2 cellular contexts compared by ENCODE assay signal in the genomic region with DNA sequence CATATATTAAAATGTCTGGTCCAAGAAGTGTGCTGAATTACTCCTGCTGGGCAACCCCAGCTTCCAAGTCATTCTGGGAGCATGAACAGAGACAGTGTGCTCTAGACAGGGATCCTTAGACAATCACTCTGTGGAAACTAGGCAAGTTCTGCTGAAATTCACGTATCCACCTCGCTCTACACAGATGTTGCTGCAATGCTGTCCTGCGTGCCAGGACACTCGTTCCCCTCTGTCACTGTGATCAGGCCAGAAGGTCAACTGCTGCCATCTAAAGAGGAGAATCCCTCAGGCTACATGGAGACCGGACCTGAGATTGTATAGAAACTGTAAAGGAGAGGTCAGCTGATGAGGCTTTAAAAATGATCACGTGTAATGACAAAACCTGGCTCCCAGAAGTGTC.
TF ChIP-seq lines count a peak whose summit lies in the region.

No MANE protein-coding gene starts in this region.

TF ChIP-seq in IMR-90, 13 proteins besides CTCF, POLR2A, EP300 and RAD21:
- no peak for TF ChIP-seq FOS (IDR thresholded peaks at IDR 0.05; ENCODE audit: low read depth, low read length)
- TF ChIP-seq, protein P1, sequence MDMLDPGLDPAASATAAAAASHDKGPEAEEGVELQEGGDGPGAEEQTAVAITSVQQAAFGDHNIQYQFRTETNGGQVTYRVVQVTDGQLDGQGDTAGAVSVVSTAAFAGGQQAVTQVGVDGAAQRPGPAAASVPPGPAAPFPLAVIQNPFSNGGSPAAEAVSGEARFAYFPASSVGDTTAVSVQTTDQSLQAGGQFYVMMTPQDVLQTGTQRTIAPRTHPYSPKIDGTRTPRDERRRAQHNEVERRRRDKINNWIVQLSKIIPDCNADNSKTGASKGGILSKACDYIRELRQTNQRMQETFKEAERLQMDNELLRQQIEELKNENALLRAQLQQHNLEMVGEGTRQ (IDR thresholded peaks at IDR 0.05; ENCODE audit: low read depth, low read length) = no peak
- no peak for TF ChIP-seq MAFK (IDR thresholded peaks at IDR 0.05; ENCODE audit: low read depth, low read length)
- TF ChIP-seq SMC3 (IDR thresholded peaks at IDR 0.05; ENCODE audit: low read depth, low read length) = no peak
- no peak for TF ChIP-seq MAZ (IDR thresholded peaks at IDR 0.05; ENCODE audit: borderline replicate concordance, low read depth, low read length)
- no peak for TF ChIP-seq CEBPB (IDR thresholded peaks at IDR 0.05; ENCODE audit: low read depth, low read length)
- no peak for TF ChIP-seq NFE2L2 (IDR thresholded peaks at IDR 0.05; ENCODE audit: low read depth, low read length)
- TF ChIP-seq CHD1 (IDR thresholded peaks at IDR 0.05; ENCODE audit: low read depth, low read length) = no peak
- TF ChIP-seq, protein P2, sequence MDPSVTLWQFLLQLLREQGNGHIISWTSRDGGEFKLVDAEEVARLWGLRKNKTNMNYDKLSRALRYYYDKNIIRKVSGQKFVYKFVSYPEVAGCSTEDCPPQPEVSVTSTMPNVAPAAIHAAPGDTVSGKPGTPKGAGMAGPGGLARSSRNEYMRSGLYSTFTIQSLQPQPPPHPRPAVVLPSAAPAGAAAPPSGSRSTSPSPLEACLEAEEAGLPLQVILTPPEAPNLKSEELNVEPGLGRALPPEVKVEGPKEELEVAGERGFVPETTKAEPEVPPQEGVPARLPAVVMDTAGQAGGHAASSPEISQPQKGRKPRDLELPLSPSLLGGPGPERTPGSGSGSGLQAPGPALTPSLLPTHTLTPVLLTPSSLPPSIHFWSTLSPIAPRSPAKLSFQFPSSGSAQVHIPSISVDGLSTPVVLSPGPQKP (IDR thresholded peaks at IDR 0.05; ENCODE audit: borderline replicate concordance, low read depth, low read length) = no peak
- no peak for TF ChIP-seq RFX5 (IDR thresholded peaks at IDR 0.05; ENCODE audit: low read depth, low read length)
- TF ChIP-seq BHLHE40 (IDR thresholded peaks at IDR 0.05; ENCODE audit: low read depth, low read length) = no peak
- no peak for TF ChIP-seq RCOR1 (IDR thresholded peaks at IDR 0.05; ENCODE audit: insufficient replicate concordance, low read length)
- no peak for TF ChIP-seq MXI1 (IDR thresholded peaks at IDR 0.05; ENCODE audit: borderline replicate concordance, low read depth, low read length)

TF ChIP-seq in WTC11, 78 proteins besides CTCF, POLR2A, EP300 and RAD21:
- TF ChIP-seq ZNF138 (CRISPR knock-in tag; conservative IDR thresholded peaks at IDR 0.05) (no peak), SOX15 (CRISPR knock-in tag; IDR thresholded peaks at IDR 0.05) (no peak), TEAD4 (CRISPR knock-in tag; IDR thresholded peaks at IDR 0.05) (no peak), CBFB (CRISPR knock-in tag; IDR thresholded peaks at IDR 0.05; ENCODE audit: low read depth) (no peak), JAZF1 (CRISPR knock-in tag; IDR thresholded peaks at IDR 0.05) (no peak), ZNF121 (CRISPR knock-in tag; IDR thresholded peaks at IDR 0.05) (no peak), NR3C1 (CRISPR knock-in tag; conservative IDR thresholded peaks at IDR 0.05; ENCODE audit: low read depth) (no peak), ZNF671 (CRISPR knock-in tag; IDR thresholded peaks at IDR 0.05) (no peak)
- TF ChIP-seq, protein P3, sequence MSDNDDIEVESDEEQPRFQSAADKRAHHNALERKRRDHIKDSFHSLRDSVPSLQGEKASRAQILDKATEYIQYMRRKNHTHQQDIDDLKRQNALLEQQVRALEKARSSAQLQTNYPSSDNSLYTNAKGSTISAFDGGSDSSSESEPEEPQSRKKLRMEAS (CRISPR knock-in tag; IDR thresholded peaks at IDR 0.05) = no peak
- TF ChIP-seq, protein P4, sequence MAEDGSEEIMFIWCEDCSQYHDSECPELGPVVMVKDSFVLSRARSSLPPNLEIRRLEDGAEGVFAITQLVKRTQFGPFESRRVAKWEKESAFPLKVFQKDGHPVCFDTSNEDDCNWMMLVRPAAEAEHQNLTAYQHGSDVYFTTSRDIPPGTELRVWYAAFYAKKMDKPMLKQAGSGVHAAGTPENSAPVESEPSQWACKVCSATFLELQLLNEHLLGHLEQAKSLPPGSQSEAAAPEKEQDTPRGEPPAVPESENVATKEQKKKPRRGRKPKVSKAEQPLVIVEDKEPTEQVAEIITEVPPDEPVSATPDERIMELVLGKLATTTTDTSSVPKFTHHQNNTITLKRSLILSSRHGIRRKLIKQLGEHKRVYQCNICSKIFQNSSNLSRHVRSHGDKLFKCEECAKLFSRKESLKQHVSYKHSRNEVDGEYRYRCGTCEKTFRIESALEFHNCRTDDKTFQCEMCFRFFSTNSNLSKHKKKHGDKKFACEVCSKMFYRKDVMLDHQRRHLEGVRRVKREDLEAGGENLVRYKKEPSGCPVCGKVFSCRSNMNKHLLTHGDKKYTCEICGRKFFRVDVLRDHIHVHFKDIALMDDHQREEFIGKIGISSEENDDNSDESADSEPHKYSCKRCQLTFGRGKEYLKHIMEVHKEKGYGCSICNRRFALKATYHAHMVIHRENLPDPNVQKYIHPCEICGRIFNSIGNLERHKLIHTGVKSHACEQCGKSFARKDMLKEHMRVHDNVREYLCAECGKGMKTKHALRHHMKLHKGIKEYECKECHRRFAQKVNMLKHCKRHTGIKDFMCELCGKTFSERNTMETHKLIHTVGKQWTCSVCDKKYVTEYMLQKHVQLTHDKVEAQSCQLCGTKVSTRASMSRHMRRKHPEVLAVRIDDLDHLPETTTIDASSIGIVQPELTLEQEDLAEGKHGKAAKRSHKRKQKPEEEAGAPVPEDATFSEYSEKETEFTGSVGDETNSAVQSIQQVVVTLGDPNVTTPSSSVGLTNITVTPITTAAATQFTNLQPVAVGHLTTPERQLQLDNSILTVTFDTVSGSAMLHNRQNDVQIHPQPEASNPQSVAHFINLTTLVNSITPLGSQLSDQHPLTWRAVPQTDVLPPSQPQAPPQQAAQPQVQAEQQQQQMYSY (CRISPR knock-in tag; IDR thresholded peaks at IDR 0.05) = no peak
- TF ChIP-seq, protein P5, sequence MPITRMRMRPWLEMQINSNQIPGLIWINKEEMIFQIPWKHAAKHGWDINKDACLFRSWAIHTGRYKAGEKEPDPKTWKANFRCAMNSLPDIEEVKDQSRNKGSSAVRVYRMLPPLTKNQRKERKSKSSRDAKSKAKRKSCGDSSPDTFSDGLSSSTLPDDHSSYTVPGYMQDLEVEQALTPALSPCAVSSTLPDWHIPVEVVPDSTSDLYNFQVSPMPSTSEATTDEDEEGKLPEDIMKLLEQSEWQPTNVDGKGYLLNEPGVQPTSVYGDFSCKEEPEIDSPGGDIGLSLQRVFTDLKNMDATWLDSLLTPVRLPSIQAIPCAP (CRISPR knock-in tag; IDR thresholded peaks at IDR 0.05) = no peak
- TF ChIP-seq, protein P6, sequence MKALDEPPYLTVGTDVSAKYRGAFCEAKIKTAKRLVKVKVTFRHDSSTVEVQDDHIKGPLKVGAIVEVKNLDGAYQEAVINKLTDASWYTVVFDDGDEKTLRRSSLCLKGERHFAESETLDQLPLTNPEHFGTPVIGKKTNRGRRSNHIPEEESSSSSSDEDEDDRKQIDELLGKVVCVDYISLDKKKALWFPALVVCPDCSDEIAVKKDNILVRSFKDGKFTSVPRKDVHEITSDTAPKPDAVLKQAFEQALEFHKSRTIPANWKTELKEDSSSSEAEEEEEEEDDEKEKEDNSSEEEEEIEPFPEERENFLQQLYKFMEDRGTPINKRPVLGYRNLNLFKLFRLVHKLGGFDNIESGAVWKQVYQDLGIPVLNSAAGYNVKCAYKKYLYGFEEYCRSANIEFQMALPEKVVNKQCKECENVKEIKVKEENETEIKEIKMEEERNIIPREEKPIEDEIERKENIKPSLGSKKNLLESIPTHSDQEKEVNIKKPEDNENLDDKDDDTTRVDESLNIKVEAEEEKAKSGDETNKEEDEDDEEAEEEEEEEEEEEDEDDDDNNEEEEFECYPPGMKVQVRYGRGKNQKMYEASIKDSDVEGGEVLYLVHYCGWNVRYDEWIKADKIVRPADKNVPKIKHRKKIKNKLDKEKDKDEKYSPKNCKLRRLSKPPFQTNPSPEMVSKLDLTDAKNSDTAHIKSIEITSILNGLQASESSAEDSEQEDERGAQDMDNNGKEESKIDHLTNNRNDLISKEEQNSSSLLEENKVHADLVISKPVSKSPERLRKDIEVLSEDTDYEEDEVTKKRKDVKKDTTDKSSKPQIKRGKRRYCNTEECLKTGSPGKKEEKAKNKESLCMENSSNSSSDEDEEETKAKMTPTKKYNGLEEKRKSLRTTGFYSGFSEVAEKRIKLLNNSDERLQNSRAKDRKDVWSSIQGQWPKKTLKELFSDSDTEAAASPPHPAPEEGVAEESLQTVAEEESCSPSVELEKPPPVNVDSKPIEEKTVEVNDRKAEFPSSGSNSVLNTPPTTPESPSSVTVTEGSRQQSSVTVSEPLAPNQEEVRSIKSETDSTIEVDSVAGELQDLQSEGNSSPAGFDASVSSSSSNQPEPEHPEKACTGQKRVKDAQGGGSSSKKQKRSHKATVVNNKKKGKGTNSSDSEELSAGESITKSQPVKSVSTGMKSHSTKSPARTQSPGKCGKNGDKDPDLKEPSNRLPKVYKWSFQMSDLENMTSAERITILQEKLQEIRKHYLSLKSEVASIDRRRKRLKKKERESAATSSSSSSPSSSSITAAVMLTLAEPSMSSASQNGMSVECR (CRISPR knock-in tag; IDR thresholded peaks at IDR 0.05; ENCODE audit: borderline replicate concordance) = no peak
- TF ChIP-seq, protein P7, sequence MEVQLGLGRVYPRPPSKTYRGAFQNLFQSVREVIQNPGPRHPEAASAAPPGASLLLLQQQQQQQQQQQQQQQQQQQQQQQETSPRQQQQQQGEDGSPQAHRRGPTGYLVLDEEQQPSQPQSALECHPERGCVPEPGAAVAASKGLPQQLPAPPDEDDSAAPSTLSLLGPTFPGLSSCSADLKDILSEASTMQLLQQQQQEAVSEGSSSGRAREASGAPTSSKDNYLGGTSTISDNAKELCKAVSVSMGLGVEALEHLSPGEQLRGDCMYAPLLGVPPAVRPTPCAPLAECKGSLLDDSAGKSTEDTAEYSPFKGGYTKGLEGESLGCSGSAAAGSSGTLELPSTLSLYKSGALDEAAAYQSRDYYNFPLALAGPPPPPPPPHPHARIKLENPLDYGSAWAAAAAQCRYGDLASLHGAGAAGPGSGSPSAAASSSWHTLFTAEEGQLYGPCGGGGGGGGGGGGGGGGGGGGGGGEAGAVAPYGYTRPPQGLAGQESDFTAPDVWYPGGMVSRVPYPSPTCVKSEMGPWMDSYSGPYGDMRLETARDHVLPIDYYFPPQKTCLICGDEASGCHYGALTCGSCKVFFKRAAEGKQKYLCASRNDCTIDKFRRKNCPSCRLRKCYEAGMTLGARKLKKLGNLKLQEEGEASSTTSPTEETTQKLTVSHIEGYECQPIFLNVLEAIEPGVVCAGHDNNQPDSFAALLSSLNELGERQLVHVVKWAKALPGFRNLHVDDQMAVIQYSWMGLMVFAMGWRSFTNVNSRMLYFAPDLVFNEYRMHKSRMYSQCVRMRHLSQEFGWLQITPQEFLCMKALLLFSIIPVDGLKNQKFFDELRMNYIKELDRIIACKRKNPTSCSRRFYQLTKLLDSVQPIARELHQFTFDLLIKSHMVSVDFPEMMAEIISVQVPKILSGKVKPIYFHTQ (CRISPR knock-in tag; IDR thresholded peaks at IDR 0.05) = no peak
- TF ChIP-seq, protein P8, sequence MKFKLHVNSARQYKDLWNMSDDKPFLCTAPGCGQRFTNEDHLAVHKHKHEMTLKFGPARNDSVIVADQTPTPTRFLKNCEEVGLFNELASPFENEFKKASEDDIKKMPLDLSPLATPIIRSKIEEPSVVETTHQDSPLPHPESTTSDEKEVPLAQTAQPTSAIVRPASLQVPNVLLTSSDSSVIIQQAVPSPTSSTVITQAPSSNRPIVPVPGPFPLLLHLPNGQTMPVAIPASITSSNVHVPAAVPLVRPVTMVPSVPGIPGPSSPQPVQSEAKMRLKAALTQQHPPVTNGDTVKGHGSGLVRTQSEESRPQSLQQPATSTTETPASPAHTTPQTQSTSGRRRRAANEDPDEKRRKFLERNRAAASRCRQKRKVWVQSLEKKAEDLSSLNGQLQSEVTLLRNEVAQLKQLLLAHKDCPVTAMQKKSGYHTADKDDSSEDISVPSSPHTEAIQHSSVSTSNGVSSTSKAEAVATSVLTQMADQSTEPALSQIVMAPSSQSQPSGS (CRISPR knock-in tag; IDR thresholded peaks at IDR 0.05; ENCODE audit: borderline replicate concordance, low read depth) = no peak
